In the genomic region with DNA sequence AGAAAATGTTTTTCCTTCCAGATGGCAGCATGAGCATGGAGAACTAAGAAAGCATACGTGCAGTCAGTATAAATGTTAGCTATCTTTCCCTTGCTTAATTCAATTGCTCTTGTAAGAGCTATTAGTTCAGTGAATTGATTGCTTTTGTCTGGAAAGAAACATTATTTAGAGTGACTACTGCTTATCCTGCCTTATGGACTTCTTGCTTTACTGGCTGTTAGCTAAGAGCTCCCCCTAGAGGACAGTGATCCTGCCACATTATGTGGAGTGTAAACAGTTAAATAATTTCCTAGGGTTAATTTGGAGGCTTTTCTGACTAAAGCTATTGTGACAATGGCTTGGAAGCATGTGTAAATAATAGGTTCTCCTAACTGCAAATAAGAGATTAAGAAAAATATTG, we compare ENCODE assay signal across 8 cellular contexts.
DNase-seq lines count a peak whose midpoint lies in the region; TF ChIP-seq lines count a peak whose summit lies in the region.
"Had no signal": no experiment of that assay in that cellular context is flagged by ENCODE, and none has a peak within 500 bp of the region (broad histone marks: within the 10 kb centered on the region; RNA-seq: fewer than 3 reads in every experiment).

No MANE protein-coding gene starts in this region.

- no peak overlapping the region for H3K9ac ChIP-seq in SK-N-SH

- peak; percentile 7 for DNase-seq in GM03348 (ENCODE audit: low spot score)
- DNase-seq in Jurkat, Clone E6-1 (ENCODE audit: low read depth, low spot score) = peak; percentile 7
- DNase-seq in SK-N-SH = peak; percentile 0
- peak; percentile 4 for DNase-seq in kidney glomerular epithelial cell (lab: John Stamatoyannopoulos, UW)
- no peak for DNase-seq in CD1c-positive myeloid dendritic cell (ENCODE audit: extremely low spot score)
- DNase-seq in stimulated activated CD4-positive, alpha-beta T cell treated with anti-CD3 and anti-CD28 coated beads, Interleukin-4, amount 100 ng/mL, for 24 hours = no peak
- DNase-seq in caudate nucleus (lab: John Stamatoyannopoulos, UW) = no peak
- DNase-seq: H7 had no signal

- H3K36me3 ChIP-seq in SK-N-SH (replicated peaks in 1 of 2; ENCODE audit: control insufficient read depth in 1 of 2, insufficient read depth in 2 of 2, low read length in 1 of 2) = no peaks in the 10 kb centered on the region

- TF ChIP-seq CTCF in SK-N-SH (IDR thresholded peaks at IDR 0.05) = peak; percentile 90

- TF ChIP-seq EP300 in SK-N-SH (IDR thresholded peaks at IDR 0.05; ENCODE audit: borderline replicate concordance in 1 of 2, low read depth in 1 of 2, low read length in 1 of 2) = no peak

- H3K9me3 ChIP-seq in SK-N-SH = no peaks in the 10 kb centered on the region

- TF ChIP-seq RAD21 in SK-N-SH (IDR thresholded peaks at IDR 0.05; ENCODE audit: low read length) = peak; percentile 68

- no peak overlapping the region for H3K27ac ChIP-seq in SK-N-SH (ENCODE audit: low read depth in 2 of 2, low read length in 1 of 2)
- H3K27ac ChIP-seq in caudate nucleus (ENCODE audit: low read depth, low read length) = no peak overlapping the region

- no peaks in the 10 kb centered on the region for H3F3A ChIP-seq in SK-N-SH (replicated peaks; ENCODE audit: insufficient read depth)

- no peaks in the 10 kb centered on the region for H4K20me1 ChIP-seq in SK-N-SH (ENCODE audit: insufficient read depth)

- H3K9me2 ChIP-seq in SK-N-SH = no peaks in the 10 kb centered on the region

- no peak overlapping the region for H3K4me3 ChIP-seq in Jurkat, Clone E6-1 (ENCODE audit: low read length)
- no peak overlapping the region; a peak in 1 of 4 replicates for H3K4me3 ChIP-seq in SK-N-SH (ENCODE audit: low read depth in 2 of 2, low read length in 1 of 2)

- POLR2A ChIA-PET in SK-N-SH (lab: Yijun Ruan, JAX) = no interaction called here

- H3K4me2 ChIP-seq in SK-N-SH = no peak overlapping the region

- WGBS in SK-N-SH (ENCODE audit: low lambda C conversion rate) = 17% methylated on average over 1 of the region's 1 CpG

- no peaks in the 10 kb centered on the region; the same call in 1 of the 2 replicates for H3K27me3 ChIP-seq in SK-N-SH (ENCODE audit: insufficient read depth)

- CTCF ChIA-PET in SK-N-SH (lab: Yijun Ruan, JAX) = interaction anchor here (0.6 to 3.0 kb wide), 12 partner anchors 8 to 326 kb away, joined by 3 to 12 read pairs (median 4); no protein-coding TSS in a partner anchor

- no peaks in the 10 kb centered on the region for H3K79me2 ChIP-seq in SK-N-SH (ENCODE audit: insufficient read depth)

- no peak overlapping the region for H2AFZ ChIP-seq in SK-N-SH (ENCODE audit: low read depth)

- no peaks in the 10 kb centered on the region for H3K4me1 ChIP-seq in SK-N-SH (ENCODE audit: control insufficient read depth in 1 of 2, insufficient read depth in 2 of 2, low read depth in 1 of 2, low read length in 1 of 2)

TF ChIP-seq in SK-N-SH, 30 proteins besides CTCF, POLR2A, EP300 and RAD21:
- peak; percentile 40 for TF ChIP-seq SMC3 (IDR thresholded peaks at IDR 0.05; ENCODE audit: low read depth, low read length)
- no peak for TF ChIP-seq NRF1 (IDR thresholded peaks at IDR 0.05; ENCODE audit: low read depth, low read length)

Comparison
In these comparisons a context has a peak if more than half of its experiments do, and no peak if none do; other contexts are left out.
1. DNase-seq: peak in GM03348 (single experiment), Jurkat, Clone E6-1 (single experiment), SK-N-SH (single experiment) and kidney glomerular epithelial cell (single experiment); none in CD1c-positive myeloid dendritic cell (single experiment), stimulated activated CD4-positive, alpha-beta T cell treated with anti-CD3 and anti-CD28 coated beads, Interleukin-4, amount 100 ng/mL, for 24 hours (single experiment) and caudate nucleus (0 of 61).